ENCODE assay signal across 8 cellular contexts in the genomic region with DNA sequence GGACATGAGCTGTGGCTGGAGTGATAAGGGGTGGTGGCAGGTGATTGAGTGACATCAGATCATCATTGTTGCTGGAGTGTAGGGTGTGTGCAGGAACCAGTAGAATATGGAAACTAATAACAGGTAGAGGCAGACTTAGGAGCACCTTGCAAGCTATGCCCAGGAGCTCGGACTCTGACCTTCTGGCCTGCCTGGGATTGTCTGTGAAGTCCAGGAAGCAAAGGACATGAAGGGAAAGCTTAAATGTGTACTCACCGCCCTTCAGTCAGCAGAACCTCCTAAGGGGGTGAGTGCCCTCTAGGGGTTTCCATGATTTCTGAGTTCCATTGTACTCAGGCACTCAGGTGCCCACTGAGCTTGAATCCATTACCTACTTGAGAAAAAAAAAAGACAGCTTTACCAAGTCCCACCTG.
DNase-seq lines count a peak whose midpoint lies in the region; ATAC-seq, FAIRE-seq and TF ChIP-seq lines count a peak whose summit lies in the region.

No MANE protein-coding gene starts in this region.

- H3K9me3 Mint-ChIP-seq in WTC11, result no peaks in the 10 kb centered on the region
- no peaks in the 10 kb centered on the region for H3K9me3 Mint-ChIP-seq in activated T-cell treated with anti-CD3 and anti-CD28 coated beads, Interleukin-2, amount 50 U/mL, for 72 hours

- CTCF ChIA-PET in WTC11 (lab: Charles Lee), result interaction anchor here (0.5 to 4.9 kb wide), 46 partner anchors 9 to 936 kb away, joined by 3 to 86 read pairs (median 5); a partner anchor contains a TSS

- POLR2A ChIA-PET in WTC11 (lab: Charles Lee), result interaction anchor here (1.1 to 3.6 kb wide), 3 partner anchors 11 to 104 kb away, joined by 4 to 17 read pairs (median 4); a partner anchor contains a TSS

- TF ChIP-seq CTCF in AG10803 (conservative IDR thresholded peaks at IDR 0.05; ENCODE audit: low read length) (peak; percentile 43), LNCaP clone FGC (IDR thresholded peaks at IDR 0.05; ENCODE audit: control insufficient read depth, extremely low read depth, insufficient read depth) (peak; percentile 62), WTC11 (IDR thresholded peaks at IDR 0.05) (no peak)

- H3K4me3 Mint-ChIP-seq in WTC11, result no peak overlapping the region
- H3K4me3 Mint-ChIP-seq in activated T-cell treated with anti-CD3 and anti-CD28 coated beads, Interleukin-2, amount 50 U/mL, for 72 hours, result no peak overlapping the region

- TF ChIP-seq POLR2A in GM12892 (IDR thresholded peaks at IDR 0.05; ENCODE audit: low read depth, low read length), result no peak

- peaks cover 6% of the 10 kb centered on the region for H3K36me3 Mint-ChIP-seq in WTC11
- H3K36me3 Mint-ChIP-seq in activated T-cell treated with anti-CD3 and anti-CD28 coated beads, Interleukin-2, amount 50 U/mL, for 72 hours (ENCODE audit: insufficient read depth in 2 of 2), result peaks cover 0 to 2% of the 10 kb centered on the region in 2 donors

- H3K27ac Mint-ChIP-seq in WTC11, result no peak overlapping the region
- no peak overlapping the region for H3K27ac Mint-ChIP-seq in activated T-cell treated with anti-CD3 and anti-CD28 coated beads, Interleukin-2, amount 50 U/mL, for 72 hours

- H3K4me3 ChIP-seq in AG10803 (ENCODE audit: low read length) (no peak overlapping the region), LNCaP clone FGC (ENCODE audit: low read depth, low read length) (no peak overlapping the region)

- FAIRE-seq in GM12892 (lab: Jason Lieb, UNC), result no peak

- ATAC-seq in WTC11 (peak; percentile 73), GM18502 (IDR thresholded peaks at IDR 0.05; ENCODE audit: poor library complexity, unreplicated experiment) (no peak)
- ATAC-seq in activated T-cell treated with anti-CD3 and anti-CD28 coated beads, Interleukin-2, amount 50 U/mL, for 72 hours (replicated peaks in 1 of 2), result no peak

- no peaks in the 10 kb centered on the region for H3K27me3 Mint-ChIP-seq in WTC11 (ENCODE audit: low read depth)
- H3K27me3 Mint-ChIP-seq in activated T-cell treated with anti-CD3 and anti-CD28 coated beads, Interleukin-2, amount 50 U/mL, for 72 hours (ENCODE audit: low read depth), result no peaks in the 10 kb centered on the region

- H3K4me1 Mint-ChIP-seq in WTC11, result no peaks in the 10 kb centered on the region; the same call in none of the 2 replicates
- H3K4me1 Mint-ChIP-seq in activated T-cell treated with anti-CD3 and anti-CD28 coated beads, Interleukin-2, amount 50 U/mL, for 72 hours (ENCODE audit: low read depth), result no peaks in the 10 kb centered on the region

- DNase-seq in AG10803 (ENCODE audit: low read depth), result peak; percentile 48
- DNase-seq in LNCaP clone FGC (ENCODE audit: low read depth), result no peak
- DNase-seq in WTC11 (ENCODE audit: low spot score), result peak; percentile 46
- peak; percentile 84 for DNase-seq in islet precursor cell
- DNase-seq in GM12892 (ENCODE audit: insufficient read length), result no peak
- DNase-seq in activated T-cell treated with anti-CD3 and anti-CD28 coated beads, Interleukin-2, amount 50 U/mL, for 72 hours, result no peak
- DNase-seq in NCI-H1436 treated with DMSO at 0.1 percent for 48 hours (lab: John Stamatoyannopoulos, UW), result no peak

TF ChIP-seq in WTC11, 78 proteins besides CTCF, POLR2A, EP300 and RAD21:
- TF ChIP-seq CBFB (CRISPR knock-in tag; IDR thresholded peaks at IDR 0.05; ENCODE audit: low read depth), result no peak
- no peak for TF ChIP-seq FOXP1 (CRISPR knock-in tag; IDR thresholded peaks at IDR 0.05; ENCODE audit: borderline replicate concordance)
- TF ChIP-seq ZNF423 (CRISPR knock-in tag; IDR thresholded peaks at IDR 0.05), result no peak
- TF ChIP-seq TEAD1 (CRISPR knock-in tag; IDR thresholded peaks at IDR 0.05), result no peak
- no peak for TF ChIP-seq RORB (CRISPR knock-in tag; IDR thresholded peaks at IDR 0.05)
- TF ChIP-seq, protein P1, sequence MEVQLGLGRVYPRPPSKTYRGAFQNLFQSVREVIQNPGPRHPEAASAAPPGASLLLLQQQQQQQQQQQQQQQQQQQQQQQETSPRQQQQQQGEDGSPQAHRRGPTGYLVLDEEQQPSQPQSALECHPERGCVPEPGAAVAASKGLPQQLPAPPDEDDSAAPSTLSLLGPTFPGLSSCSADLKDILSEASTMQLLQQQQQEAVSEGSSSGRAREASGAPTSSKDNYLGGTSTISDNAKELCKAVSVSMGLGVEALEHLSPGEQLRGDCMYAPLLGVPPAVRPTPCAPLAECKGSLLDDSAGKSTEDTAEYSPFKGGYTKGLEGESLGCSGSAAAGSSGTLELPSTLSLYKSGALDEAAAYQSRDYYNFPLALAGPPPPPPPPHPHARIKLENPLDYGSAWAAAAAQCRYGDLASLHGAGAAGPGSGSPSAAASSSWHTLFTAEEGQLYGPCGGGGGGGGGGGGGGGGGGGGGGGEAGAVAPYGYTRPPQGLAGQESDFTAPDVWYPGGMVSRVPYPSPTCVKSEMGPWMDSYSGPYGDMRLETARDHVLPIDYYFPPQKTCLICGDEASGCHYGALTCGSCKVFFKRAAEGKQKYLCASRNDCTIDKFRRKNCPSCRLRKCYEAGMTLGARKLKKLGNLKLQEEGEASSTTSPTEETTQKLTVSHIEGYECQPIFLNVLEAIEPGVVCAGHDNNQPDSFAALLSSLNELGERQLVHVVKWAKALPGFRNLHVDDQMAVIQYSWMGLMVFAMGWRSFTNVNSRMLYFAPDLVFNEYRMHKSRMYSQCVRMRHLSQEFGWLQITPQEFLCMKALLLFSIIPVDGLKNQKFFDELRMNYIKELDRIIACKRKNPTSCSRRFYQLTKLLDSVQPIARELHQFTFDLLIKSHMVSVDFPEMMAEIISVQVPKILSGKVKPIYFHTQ (CRISPR knock-in tag; IDR thresholded peaks at IDR 0.05), result no peak
- no peak for TF ChIP-seq EMX1 (CRISPR knock-in tag; IDR thresholded peaks at IDR 0.05)
- no peak for TF ChIP-seq ZNF138 (CRISPR knock-in tag; conservative IDR thresholded peaks at IDR 0.05)
- TF ChIP-seq OVOL2 (CRISPR knock-in tag; IDR thresholded peaks at IDR 0.05; ENCODE audit: borderline replicate concordance), result no peak
- TF ChIP-seq, protein P2, sequence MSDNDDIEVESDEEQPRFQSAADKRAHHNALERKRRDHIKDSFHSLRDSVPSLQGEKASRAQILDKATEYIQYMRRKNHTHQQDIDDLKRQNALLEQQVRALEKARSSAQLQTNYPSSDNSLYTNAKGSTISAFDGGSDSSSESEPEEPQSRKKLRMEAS (CRISPR knock-in tag; IDR thresholded peaks at IDR 0.05), result no peak

Comparison
In these comparisons a context has a peak if more than half of its experiments do, and no peak if none do; other contexts are left out.
1. DNase-seq: peak in AG10803 (single experiment), WTC11 (single experiment) and islet precursor cell (single experiment); none in LNCaP clone FGC (single experiment), GM12892 (single experiment), activated T-cell treated with anti-CD3 and anti-CD28 coated beads, Interleukin-2, amount 50 U/mL, for 72 hours (0 of 2) and NCI-H1436 treated with DMSO at 0.1 percent for 48 hours (single experiment).